1 cellular context compared by ENCODE assay signal in genomic region chr1:201895913-201896807, GRCh38.
TF ChIP-seq lines count a peak whose summit lies in the region.

No MANE protein-coding gene starts in this region.

TF ChIP-seq in K562, 482 proteins besides CTCF, POLR2A, EP300 and RAD21 (continued from another document and continues in another):
- no peak for TF ChIP-seq PRDM10 (IDR thresholded peaks at IDR 0.05; ENCODE audit: partially characterized antibody)
- TF ChIP-seq ZNF239 (CRISPR knock-in tag; IDR thresholded peaks at IDR 0.05) = no peak
- TF ChIP-seq AFF4 (CRISPR knock-in tag; IDR thresholded peaks at IDR 0.05) = peak; percentile 81
- no peak for TF ChIP-seq ZNF23 (CRISPR knock-in tag; IDR thresholded peaks at IDR 0.05)
- TF ChIP-seq RAD51 (IDR thresholded peaks at IDR 0.05; ENCODE audit: borderline replicate concordance, low read depth) = no peak
- TF ChIP-seq TAF9B (IDR thresholded peaks at IDR 0.05; ENCODE audit: partially characterized antibody) = no peak
- TF ChIP-seq RB1 (IDR thresholded peaks at IDR 0.05; ENCODE audit: low read depth) = peak; percentile 88
- TF ChIP-seq CHD2 (IDR thresholded peaks at IDR 0.05; ENCODE audit: low read depth, low read length) = no peak
- peak; percentile 72; the same call in 1 of the 2 replicates for TF ChIP-seq ZEB2 (IDR thresholded peaks at IDR 0.05)
- no peak for TF ChIP-seq CLOCK (CRISPR knock-in tag; IDR thresholded peaks at IDR 0.05; ENCODE audit: borderline replicate concordance)
- TF ChIP-seq ZNF232 (CRISPR knock-in tag; IDR thresholded peaks at IDR 0.05) = no peak
- peak; percentile 99 for TF ChIP-seq ARID2 (IDR thresholded peaks at IDR 0.05)
- peak; percentile 53; the same call in 1 of the 2 replicates for TF ChIP-seq TEAD4 (IDR thresholded peaks at IDR 0.05; ENCODE audit: low read length)
- no peak for TF ChIP-seq TEAD4 (CRISPR knock-in tag; IDR thresholded peaks at IDR 0.05; ENCODE audit: borderline replicate concordance)
- TF ChIP-seq KDM4B (IDR thresholded peaks at IDR 0.05; ENCODE audit: borderline replicate concordance in 2 of 2, low read depth in 1 of 2) = peak in 1 of 2 experiments; percentile 76; a peak in 1 of 4 replicates
- no peak for TF ChIP-seq FOXJ2 (tag; IDR thresholded peaks at IDR 0.05)
- TF ChIP-seq XRCC5 (IDR thresholded peaks at IDR 0.05; ENCODE audit: low read depth, low read length) = peak; percentile 95
- 0 out of 2 replicates have a peak, but pooled peaks have one; percentile 63 for TF ChIP-seq RUNX1 (IDR thresholded peaks at IDR 0.05; ENCODE audit: low read depth)
- 0 out of 4 replicates have a peak, but pooled peaks of 1 of the 2 experiments have one; percentile 53 for TF ChIP-seq ZMIZ1 (IDR thresholded peaks at IDR 0.05; ENCODE audit: low read depth in 2 of 2, low read length in 2 of 2)
- TF ChIP-seq ZNF77 (CRISPR knock-in tag; IDR thresholded peaks at IDR 0.05) = no peak
- no peak for TF ChIP-seq RBM15 (IDR thresholded peaks at IDR 0.05; ENCODE audit: insufficient read depth, low read length)
- TF ChIP-seq CREB3L1 (IDR thresholded peaks at IDR 0.05; ENCODE audit: borderline replicate concordance, low read depth) = no peak
- peak; percentile 100 for TF ChIP-seq SMC3 (conservative IDR thresholded peaks at IDR 0.05; ENCODE audit: insufficient read depth, low read depth, low read length)
- peak; percentile 44; the same call in 1 of the 2 replicates for TF ChIP-seq ZNF24 (IDR thresholded peaks at IDR 0.05)
- no peak for TF ChIP-seq ARID3A (IDR thresholded peaks at IDR 0.05; ENCODE audit: borderline replicate concordance, low read depth, low read length)
- TF ChIP-seq ZBTB17 (CRISPR knock-in tag; IDR thresholded peaks at IDR 0.05) = peak; percentile 52; the same call in 1 of the 2 replicates
- TF ChIP-seq HLTF (IDR thresholded peaks at IDR 0.05) = no peak; the same call in 1 of the 2 replicates
- peak; percentile 34 for TF ChIP-seq E2F8 (IDR thresholded peaks at IDR 0.05; ENCODE audit: low read depth, partially characterized antibody)
- peak; percentile 77 for TF ChIP-seq ETV5 (CRISPR knock-in tag; IDR thresholded peaks at IDR 0.05; ENCODE audit: low read depth)
- TF ChIP-seq NELFE (IDR thresholded peaks at IDR 0.05; ENCODE audit: insufficient read depth, insufficient read length) = no peak
- TF ChIP-seq ZKSCAN3 (CRISPR knock-in tag; IDR thresholded peaks at IDR 0.05) = no peak
- no peak for TF ChIP-seq ID3 (CRISPR knock-in tag; IDR thresholded peaks at IDR 0.05)
- TF ChIP-seq ID3 (tag; IDR thresholded peaks at IDR 0.05) = peak; percentile 73; the same call in 1 of the 2 replicates
